ENCODE assay signal across 20 cellular contexts in the genomic region with DNA sequence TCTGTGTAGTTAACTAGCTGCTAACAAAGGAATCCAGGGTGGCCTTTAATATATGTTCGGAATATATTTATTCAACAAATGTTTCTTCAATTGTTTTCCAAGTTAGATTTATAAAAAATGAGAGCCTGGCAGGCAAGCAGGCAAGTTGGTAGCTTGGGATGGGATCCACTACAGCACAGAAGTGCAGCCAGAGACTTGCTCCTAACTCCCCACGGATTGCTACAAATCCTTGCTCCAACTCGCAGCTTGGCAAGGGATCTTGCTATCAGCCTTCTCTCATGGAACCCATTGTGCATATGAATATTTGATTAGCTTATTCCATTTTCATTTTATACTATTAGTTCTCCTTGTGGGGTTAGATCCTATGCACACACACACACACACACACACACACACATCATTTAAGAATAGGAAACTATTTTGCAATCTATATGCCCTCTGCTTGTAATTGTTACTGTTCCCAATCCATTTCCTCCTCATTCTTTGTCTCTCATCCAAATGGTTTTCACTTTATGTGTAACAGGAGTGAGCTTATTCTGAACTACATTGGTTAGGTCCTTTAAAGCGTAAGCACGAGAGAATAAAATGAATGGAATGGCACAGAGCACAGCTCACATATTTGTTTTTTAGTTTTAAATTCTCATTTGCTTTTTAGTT.
"Had no signal": no experiment of that assay in that cellular context is flagged by ENCODE, and none has a peak within 500 bp of the region (broad histone marks: within the 10 kb centered on the region; RNA-seq: fewer than 3 reads in every experiment).

No MANE protein-coding gene starts in this region.

- H3K9ac ChIP-seq: neural progenitor cell had no signal

- H3K27ac ChIP-seq: gastrocnemius medialis, left lung, neural progenitor cell, pancreas, suprapubic skin, thyroid gland, upper lobe of left lung, uterus had no signal

- H3K4me1 ChIP-seq: uterus had no signal

- ATAC-seq: esophagus mucosa; gastrocnemius medialis; left lung; natural killer cell treated with Interleukin-12 subunit alpha and Interleukin-12 subunit beta and Interleukin-15 and Interleukin-18, amount 100 ng/mL, for 72 hours had no signal

- H2AFZ ChIP-seq: neural progenitor cell had no signal

- DNase-seq: effector memory CD4-positive, alpha-beta T cell; gastrocnemius medialis; glutamatergic neuron; islet precursor cell; left lung; mesenchymal stem cell; midbrain; nucleus accumbens; pancreas; small intestine; stimulated activated CD4-positive, alpha-beta T cell treated with anti-CD3 and anti-CD28 coated beads, Interleukin-12 subunit alpha, Interleukin-12 subunit beta, amount 100 ng/mL, for 4 hours; stimulated activated naive CD4-positive, alpha-beta T cell; thyroid gland; upper lobe of left lung; uterus had no signal

- H3K4me3 ChIP-seq: gastrocnemius medialis, left lung, lung, neural progenitor cell, pancreas, suprapubic skin, thyroid gland, upper lobe of left lung, uterus had no signal

- H3K4me2 ChIP-seq: neural progenitor cell had no signal

- H3K27me3 ChIP-seq: gastrocnemius medialis, left lung, neural progenitor cell, pancreas, suprapubic skin, thyroid gland, upper lobe of left lung, uterus had no signal

- H3K36me3 ChIP-seq: gastrocnemius medialis, left lung, neural progenitor cell, pancreas, suprapubic skin, thyroid gland, upper lobe of left lung, uterus had no signal

- H3K9me3 ChIP-seq: gastrocnemius medialis, left lung, pancreas, suprapubic skin, thyroid gland, upper lobe of left lung, uterus had no signal
